Comparison of ENCODE assay signal across 1 cellular context in the genomic region with DNA sequence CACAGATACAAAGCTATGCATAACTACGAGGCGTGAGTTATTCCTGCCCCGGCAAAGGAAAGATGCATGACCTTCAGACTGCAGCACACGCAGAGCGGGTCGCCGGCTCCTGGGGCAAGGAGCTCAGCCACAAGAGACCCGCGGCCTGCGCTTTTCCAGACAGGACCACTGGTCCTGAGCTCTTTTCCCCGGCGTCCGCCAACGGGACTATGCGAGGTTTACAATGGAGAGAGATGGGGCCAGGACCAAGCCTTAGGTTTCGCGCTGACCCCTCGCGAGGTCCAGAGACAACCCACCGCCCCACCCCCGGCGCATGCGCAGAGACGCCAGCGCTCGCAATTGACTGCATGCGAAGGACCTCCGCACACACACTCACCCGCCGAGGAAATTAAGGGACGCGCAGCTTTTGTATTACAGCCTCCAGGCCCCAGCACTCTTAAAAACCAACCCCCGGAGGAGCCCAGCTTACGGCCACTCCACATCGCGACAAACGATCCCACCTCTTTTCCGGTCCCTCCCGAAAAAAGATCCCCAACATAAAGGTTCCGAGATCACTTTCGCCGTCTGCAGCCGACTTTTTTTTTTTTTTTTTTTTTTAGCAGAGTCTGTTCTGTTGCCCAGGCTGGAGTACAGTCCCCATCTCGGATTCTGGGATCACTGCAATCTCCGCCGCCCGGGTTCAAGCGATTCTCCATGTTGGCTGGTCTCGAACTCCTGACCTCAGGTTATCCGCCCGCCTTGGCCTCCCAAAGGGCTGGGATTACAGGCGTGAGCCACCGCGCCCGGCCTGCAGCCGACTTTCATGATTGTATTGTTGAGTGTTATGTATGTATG.
A peak's percentile ranks its signal among the peaks of the same experiment; 100 is the strongest.
TF ChIP-seq lines count a peak whose summit lies in the region.

COQ3 (minus strand) TSS at position 498 of the 834 bp plus-strand sequence; CDS start at position 482, 16 bp downstream.

TF ChIP-seq in K562, 482 proteins besides CTCF, POLR2A, EP300 and RAD21 (continued from another document and continues in another):
- TF ChIP-seq, protein P1, sequence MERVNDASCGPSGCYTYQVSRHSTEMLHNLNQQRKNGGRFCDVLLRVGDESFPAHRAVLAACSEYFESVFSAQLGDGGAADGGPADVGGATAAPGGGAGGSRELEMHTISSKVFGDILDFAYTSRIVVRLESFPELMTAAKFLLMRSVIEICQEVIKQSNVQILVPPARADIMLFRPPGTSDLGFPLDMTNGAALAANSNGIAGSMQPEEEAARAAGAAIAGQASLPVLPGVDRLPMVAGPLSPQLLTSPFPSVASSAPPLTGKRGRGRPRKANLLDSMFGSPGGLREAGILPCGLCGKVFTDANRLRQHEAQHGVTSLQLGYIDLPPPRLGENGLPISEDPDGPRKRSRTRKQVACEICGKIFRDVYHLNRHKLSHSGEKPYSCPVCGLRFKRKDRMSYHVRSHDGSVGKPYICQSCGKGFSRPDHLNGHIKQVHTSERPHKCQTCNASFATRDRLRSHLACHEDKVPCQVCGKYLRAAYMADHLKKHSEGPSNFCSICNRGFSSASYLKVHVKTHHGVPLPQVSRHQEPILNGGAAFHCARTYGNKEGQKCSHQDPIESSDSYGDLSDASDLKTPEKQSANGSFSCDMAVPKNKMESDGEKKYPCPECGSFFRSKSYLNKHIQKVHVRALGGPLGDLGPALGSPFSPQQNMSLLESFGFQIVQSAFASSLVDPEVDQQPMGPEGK (CRISPR knock-in tag; IDR thresholded peaks at IDR 0.05; ENCODE audit: borderline replicate concordance), result no peak
- no peak for TF ChIP-seq ZFP36 (IDR thresholded peaks at IDR 0.05; ENCODE audit: low read depth, low read length, partially characterized antibody)
- peak; percentile 55; the same call in 1 of the 2 replicates for TF ChIP-seq ATF7 (IDR thresholded peaks at IDR 0.05)
- no peak for TF ChIP-seq ZNF780A (CRISPR knock-in tag; IDR thresholded peaks at IDR 0.05)
- no peak for TF ChIP-seq ZNF586 (CRISPR knock-in tag; conservative IDR thresholded peaks at IDR 0.05)
- TF ChIP-seq SMARCA4 (IDR thresholded peaks at IDR 0.05), result no peak
- TF ChIP-seq YY1 (IDR thresholded peaks at IDR 0.05; ENCODE audit: borderline replicate concordance in 1 of 3, control insufficient read depth in 1 of 3, extremely low read depth in 1 of 3, insufficient read depth in 3 of 3, insufficient read length in 1 of 3, insufficient replicate concordance in 2 of 3, low read depth in 1 of 3, low read length in 2 of 3), result peak in 2 of 3 experiments; percentile 27 to 50
- no peak for TF ChIP-seq FOXJ3 (CRISPR knock-in tag; IDR thresholded peaks at IDR 0.05)
- TF ChIP-seq LEF1 (IDR thresholded peaks at IDR 0.05), result no peak
- no peak for TF ChIP-seq HMG20A (CRISPR knock-in tag; conservative IDR thresholded peaks at IDR 0.05)
- TF ChIP-seq GABPB1 (CRISPR knock-in tag; IDR thresholded peaks at IDR 0.05), result peak; percentile 92
- TF ChIP-seq E4F1 (CRISPR knock-in tag; IDR thresholded peaks at IDR 0.05; ENCODE audit: borderline replicate concordance), result no peak
- peak; percentile 66 for TF ChIP-seq CHD1 (IDR thresholded peaks at IDR 0.05; ENCODE audit: low read length)
- TF ChIP-seq ZNF668 (CRISPR knock-in tag; IDR thresholded peaks at IDR 0.05), result no peak
- TF ChIP-seq MCM7 (IDR thresholded peaks at IDR 0.05), result no peak
- TF ChIP-seq TAF9B (IDR thresholded peaks at IDR 0.05; ENCODE audit: partially characterized antibody), result peak; percentile 88
- TF ChIP-seq XRCC5 (IDR thresholded peaks at IDR 0.05; ENCODE audit: low read depth, low read length), result peak; percentile 79
- no peak for TF ChIP-seq ZKSCAN1 (IDR thresholded peaks at IDR 0.05; ENCODE audit: low read depth, low read length)
- TF ChIP-seq TAF15 (IDR thresholded peaks at IDR 0.05; ENCODE audit: low read depth, low read length), result no peak
- TF ChIP-seq ZBTB17 (CRISPR knock-in tag; IDR thresholded peaks at IDR 0.05), result peak; percentile 60; the same call in 1 of the 2 replicates
- no peak for TF ChIP-seq TBL1XR1 (IDR thresholded peaks at IDR 0.05; ENCODE audit: low read length in 2 of 2)
- TF ChIP-seq ZFP30 (CRISPR knock-in tag; IDR thresholded peaks at IDR 0.05; ENCODE audit: borderline replicate concordance), result no peak
- TF ChIP-seq RFX5 (IDR thresholded peaks at IDR 0.05; ENCODE audit: low read depth, low read length), result no peak
- TF ChIP-seq RNF2 (IDR thresholded peaks at IDR 0.05), result no peak
- no peak for TF ChIP-seq PYGO2 (tag; IDR thresholded peaks at IDR 0.05)
- TF ChIP-seq CXXC5 (CRISPR knock-in tag; IDR thresholded peaks at IDR 0.05), result peak; percentile 70
- TF ChIP-seq ZNF395 (CRISPR knock-in tag; IDR thresholded peaks at IDR 0.05), result no peak
- TF ChIP-seq TCF3 (CRISPR knock-in tag; IDR thresholded peaks at IDR 0.05), result no peak
- no peak for TF ChIP-seq PHF21A (IDR thresholded peaks at IDR 0.05; ENCODE audit: borderline replicate concordance, low read depth)
- no peak for TF ChIP-seq ID3 (CRISPR knock-in tag; IDR thresholded peaks at IDR 0.05)
- TF ChIP-seq ID3 (tag; IDR thresholded peaks at IDR 0.05), result no peak
- TF ChIP-seq POU5F1 (IDR thresholded peaks at IDR 0.05; ENCODE audit: borderline replicate concordance, low read depth, low read length, partially characterized antibody), result peak; percentile 5
- TF ChIP-seq ZNF444 (CRISPR knock-in tag; IDR thresholded peaks at IDR 0.05), result no peak
- no peak for TF ChIP-seq ILF3 (IDR thresholded peaks at IDR 0.05; ENCODE audit: borderline replicate concordance)
- peak; percentile 57 for TF ChIP-seq CREM (IDR thresholded peaks at IDR 0.05; ENCODE audit: low read depth)
- no peak for TF ChIP-seq EGR1 (conservative IDR thresholded peaks at IDR 0.05)
- no peak for TF ChIP-seq HBP1 (CRISPR knock-in tag; IDR thresholded peaks at IDR 0.05)
- no peak for TF ChIP-seq CTBP1 (IDR thresholded peaks at IDR 0.05; ENCODE audit: borderline replicate concordance)
- no peak for TF ChIP-seq HNRNPUL1 (IDR thresholded peaks at IDR 0.05; ENCODE audit: low read length)
- TF ChIP-seq, protein P2, sequence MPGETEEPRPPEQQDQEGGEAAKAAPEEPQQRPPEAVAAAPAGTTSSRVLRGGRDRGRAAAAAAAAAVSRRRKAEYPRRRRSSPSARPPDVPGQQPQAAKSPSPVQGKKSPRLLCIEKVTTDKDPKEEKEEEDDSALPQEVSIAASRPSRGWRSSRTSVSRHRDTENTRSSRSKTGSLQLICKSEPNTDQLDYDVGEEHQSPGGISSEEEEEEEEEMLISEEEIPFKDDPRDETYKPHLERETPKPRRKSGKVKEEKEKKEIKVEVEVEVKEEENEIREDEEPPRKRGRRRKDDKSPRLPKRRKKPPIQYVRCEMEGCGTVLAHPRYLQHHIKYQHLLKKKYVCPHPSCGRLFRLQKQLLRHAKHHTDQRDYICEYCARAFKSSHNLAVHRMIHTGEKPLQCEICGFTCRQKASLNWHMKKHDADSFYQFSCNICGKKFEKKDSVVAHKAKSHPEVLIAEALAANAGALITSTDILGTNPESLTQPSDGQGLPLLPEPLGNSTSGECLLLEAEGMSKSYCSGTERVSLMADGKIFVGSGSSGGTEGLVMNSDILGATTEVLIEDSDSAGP (CRISPR knock-in tag; IDR thresholded peaks at IDR 0.05), result no peak
- no peak for TF ChIP-seq CAMTA2 (CRISPR knock-in tag; conservative IDR thresholded peaks at IDR 0.05)
- TF ChIP-seq, protein P3, sequence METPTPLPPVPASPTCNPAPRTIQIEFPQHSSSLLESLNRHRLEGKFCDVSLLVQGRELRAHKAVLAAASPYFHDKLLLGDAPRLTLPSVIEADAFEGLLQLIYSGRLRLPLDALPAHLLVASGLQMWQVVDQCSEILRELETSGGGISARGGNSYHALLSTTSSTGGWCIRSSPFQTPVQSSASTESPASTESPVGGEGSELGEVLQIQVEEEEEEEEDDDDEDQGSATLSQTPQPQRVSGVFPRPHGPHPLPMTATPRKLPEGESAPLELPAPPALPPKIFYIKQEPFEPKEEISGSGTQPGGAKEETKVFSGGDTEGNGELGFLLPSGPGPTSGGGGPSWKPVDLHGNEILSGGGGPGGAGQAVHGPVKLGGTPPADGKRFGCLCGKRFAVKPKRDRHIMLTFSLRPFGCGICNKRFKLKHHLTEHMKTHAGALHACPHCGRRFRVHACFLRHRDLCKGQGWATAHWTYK (CRISPR knock-in tag; IDR thresholded peaks at IDR 0.05), result peak; percentile 63; the same call in 1 of the 2 replicates
- TF ChIP-seq MCM2 (IDR thresholded peaks at IDR 0.05; ENCODE audit: low read depth), result no peak
- no peak for TF ChIP-seq THAP12 (CRISPR knock-in tag; IDR thresholded peaks at IDR 0.05)
- TF ChIP-seq ATF3 (IDR thresholded peaks at IDR 0.05), result no peak
- TF ChIP-seq ATF3 (CRISPR knock-in tag; conservative IDR thresholded peaks at IDR 0.05), result no peak
- no peak for TF ChIP-seq ZNF408 (CRISPR knock-in tag; IDR thresholded peaks at IDR 0.05; ENCODE audit: low read depth)
- TF ChIP-seq CBFB (CRISPR knock-in tag; IDR thresholded peaks at IDR 0.05), result no peak
- TF ChIP-seq ZNF347 (CRISPR knock-in tag; IDR thresholded peaks at IDR 0.05; ENCODE audit: low read depth), result no peak
- TF ChIP-seq TAL1 (IDR thresholded peaks at IDR 0.05), result no peak
- no peak for TF ChIP-seq ZNF431 (CRISPR knock-in tag; IDR thresholded peaks at IDR 0.05)
- TF ChIP-seq KLF1 (tag; IDR thresholded peaks at IDR 0.05), result no peak
- TF ChIP-seq WHSC1 (IDR thresholded peaks at IDR 0.05; ENCODE audit: low read length), result no peak
- TF ChIP-seq ZNF311 (CRISPR knock-in tag; IDR thresholded peaks at IDR 0.05), result no peak
- TF ChIP-seq GTF2B (IDR thresholded peaks at IDR 0.05; ENCODE audit: extremely low read depth, insufficient read length), result no peak
- no peak for TF ChIP-seq NFE2L1 (tag; IDR thresholded peaks at IDR 0.05; ENCODE audit: borderline replicate concordance, low read depth)
